17 cellular contexts compared by ENCODE assay signal in the genomic region with DNA sequence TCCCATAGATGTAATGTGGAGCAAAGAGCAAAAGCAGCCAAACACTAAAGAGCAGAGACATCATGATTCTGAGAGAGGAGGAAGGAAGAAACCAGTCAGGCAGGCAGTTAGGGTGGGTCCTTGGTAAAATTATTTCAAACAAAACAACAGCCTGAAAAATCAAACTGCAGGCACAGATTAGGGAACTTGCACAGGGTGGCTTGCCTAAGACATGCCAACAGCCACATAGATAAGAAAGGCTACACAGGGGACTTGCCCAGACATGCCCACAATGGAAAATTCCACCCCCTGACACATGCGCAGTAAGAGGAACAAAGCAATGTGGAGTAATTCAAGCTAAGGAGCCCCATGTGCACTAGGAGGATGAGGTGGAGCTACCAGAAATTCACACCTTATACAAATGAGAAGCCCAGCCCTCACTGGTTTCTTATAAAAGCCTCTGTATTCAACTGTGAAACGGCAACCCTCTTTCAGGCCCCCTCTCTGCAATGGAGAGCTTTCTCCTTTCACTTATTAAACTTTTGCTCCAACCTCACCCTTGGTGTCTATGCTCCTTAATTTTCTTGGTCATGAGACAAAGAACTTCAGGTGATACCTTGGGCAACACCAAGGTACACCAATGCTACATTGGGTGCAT. TPM values are rescaled to one million over a fixed set of nuclear protein-coding genes. Genes with fewer than 3 reads are reported as not detected.
A peak's percentile ranks its signal among the peaks of the same experiment; 100 is the strongest.
DNase-seq lines count a peak whose midpoint lies in the region; ATAC-seq, FAIRE-seq and TF ChIP-seq lines count a peak whose summit lies in the region.
"Had no signal": no experiment of that assay in that cellular context is flagged by ENCODE, and none has a peak within 500 bp of the region (broad histone marks: within the 10 kb centered on the region; RNA-seq: fewer than 3 reads in every experiment).

No MANE protein-coding gene starts in this region.

- peaks cover 26% of the 10 kb centered on the region for H3K4me1 Mint-ChIP-seq in WTC11
- H3K4me1 Mint-ChIP-seq: activated B cell treated with CpG ODN at 0.5 μM for 24 hours; activated CD4-positive, alpha-beta memory T cell treated with anti-CD3 and anti-CD28 coated beads, Interleukin-2, amount 10 ng/mL, durations not matched to agents 7 days and 5 days; memory B cell had no signal

- no peaks in the 10 kb centered on the region for H3K27me3 ChIP-seq in BLaER1 treated with 17β-estradiol and CSF1 and Interleukin-3, amounts not matched to agents 10 nM and 100 nM
- H3K27me3 ChIP-seq in bronchial epithelial cell (ENCODE audit: control insufficient read depth, insufficient read depth, low read length) = no peaks in the 10 kb centered on the region
- no peaks in the 10 kb centered on the region for H3K27me3 ChIP-seq in adrenal gland
- H3K27me3 ChIP-seq: Peyer's patch had no signal

- H3K27ac Mint-ChIP-seq in WTC11 = no peak overlapping the region
- H3K27ac Mint-ChIP-seq: activated B cell treated with CpG ODN at 0.5 μM for 24 hours; activated CD4-positive, alpha-beta memory T cell treated with anti-CD3 and anti-CD28 coated beads, Interleukin-2, amount 10 ng/mL, durations not matched to agents 7 days and 5 days; CD8-positive, alpha-beta T cell; memory B cell had no signal

- FAIRE-seq in GM18507 (lab: Jason Lieb, UNC) (peak; percentile 48), bronchial epithelial cell (lab: Jason Lieb, UNC) (no peak)

- peak overlapping the region in 8 of 10 experiments; percentile 4 to 45 (median 10); a peak in 5 of 20 replicates for H3K4me3 ChIP-seq in BLaER1 treated with 17β-estradiol and CSF1 and Interleukin-3, amounts not matched to agents 10 nM and 100 nM
- H3K4me3 ChIP-seq in bronchial epithelial cell (ENCODE audit: low read depth, low read length) (no peak overlapping the region), adrenal gland (no peak overlapping the region)
- H3K4me3 ChIP-seq: Peyer's patch had no signal

- CTCF ChIA-PET in WTC11 (lab: Charles Lee) = no interaction called here

- TF ChIP-seq POLR2A in adrenal gland (IDR thresholded peaks at IDR 0.05) = no peak

- H3K36me3 ChIP-seq in BLaER1 treated with 17β-estradiol and CSF1 and Interleukin-3, amounts not matched to agents 10 nM and 100 nM = peaks cover 0 to 16% (median 7%) of the 10 kb centered on the region in 11 experiments; a peak in 7 of 22 replicates
- H3K36me3 ChIP-seq in bronchial epithelial cell (ENCODE audit: control insufficient read depth, insufficient read depth, low read length) (no peaks in the 10 kb centered on the region), adrenal gland (replicated peaks in 1 of 2) (no peaks in the 10 kb centered on the region)
- H3K36me3 ChIP-seq: Peyer's patch had no signal

- no peak for ATAC-seq in WTC11
- no peak for ATAC-seq in GM18517 (IDR thresholded peaks at IDR 0.05; ENCODE audit: unreplicated experiment)
- ATAC-seq: CD8-positive, alpha-beta T cell had no signal

- WGBS in adrenal gland, 4 donors = 57 to 91% (median 76%) methylated on average over 2 of the region's 2 CpGs

- TF ChIP-seq CTCF in bronchial epithelial cell (IDR thresholded peaks at IDR 0.05; ENCODE audit: insufficient read depth, low read length, severe bottlenecking) (no peak), adrenal gland (IDR thresholded peaks at IDR 0.05) (no peak), WTC11 (IDR thresholded peaks at IDR 0.05) (no peak)

- peaks cover 42 to 57% (median 50%) of the 10 kb centered on the region in 11 experiments for H3K9me3 ChIP-seq in BLaER1 treated with 17β-estradiol and CSF1 and Interleukin-3, amounts not matched to agents 10 nM and 100 nM (replicated peaks in 1 of 11)
- no peaks in the 10 kb centered on the region for H3K9me3 ChIP-seq in adrenal gland (replicated peaks in 1 of 3)

- peaks cover 37% of the 10 kb centered on the region for H3K9me3 Mint-ChIP-seq in WTC11

- peak overlapping the region; percentile 44 to 71 (median 57); a peak in 21 of 22 replicates for H3K27ac ChIP-seq in BLaER1 treated with 17β-estradiol and CSF1 and Interleukin-3, amounts not matched to agents 10 nM and 100 nM
- H3K27ac ChIP-seq in adrenal gland = no peak overlapping the region
- H3K27ac ChIP-seq: Peyer's patch had no signal

- no peak overlapping the region for H3K4me3 Mint-ChIP-seq in WTC11
- H3K4me3 Mint-ChIP-seq: activated B cell treated with CpG ODN at 0.5 μM for 24 hours; activated CD4-positive, alpha-beta memory T cell treated with anti-CD3 and anti-CD28 coated beads, Interleukin-2, amount 10 ng/mL, durations not matched to agents 7 days and 5 days; CD8-positive, alpha-beta T cell; memory B cell had no signal

- H3K36me3 Mint-ChIP-seq in WTC11 = peaks cover 24% of the 10 kb centered on the region
- H3K36me3 Mint-ChIP-seq: CD8-positive, alpha-beta T cell; memory B cell had no signal

- no peaks in the 10 kb centered on the region for H4K20me1 ChIP-seq in BLaER1 treated with 17β-estradiol and CSF1 and Interleukin-3, amounts not matched to agents 10 nM and 100 nM

- no peak overlapping the region for H3K4me2 ChIP-seq in BLaER1 treated with 17β-estradiol and CSF1 and Interleukin-3, amounts not matched to agents 10 nM and 100 nM

- POLR2A ChIA-PET in WTC11 (lab: Charles Lee) = no interaction called here

- DNase-seq in GM18507 (ENCODE audit: extremely low spot score, insufficient read length, low read depth) (no peak), NOMO-1 (lab: John Stamatoyannopoulos, UW; ENCODE audit: unreplicated experiment in 2 of 2) (peak; percentile 37 to 63), bronchial epithelial cell (ENCODE audit: low read depth) (peak; percentile 24), adrenal gland (no peak), WTC11 (ENCODE audit: low spot score) (no peak), SKM-1 treated with dmso at 0.1 percent for 144 hours (lab: John Stamatoyannopoulos, UW; ENCODE audit: unreplicated experiment) (no peak)
- DNase-seq: activated B cell treated with CpG ODN at 0.5 μM for 24 hours; activated CD4-positive, alpha-beta memory T cell treated with anti-CD3 and anti-CD28 coated beads, Interleukin-2, amount 10 ng/mL, durations not matched to agents 7 days and 5 days; activated T-cell treated with anti-CD3 and anti-CD28 coated beads, Interleukin-2, amount 50 U/mL, for 1 hour; CD8-positive, alpha-beta T cell; MM.1S; NCI-H187; Peyer's patch had no signal

- peaks cover 5% of the 10 kb centered on the region for H3K27me3 Mint-ChIP-seq in WTC11 (ENCODE audit: low read depth)

- H3K9ac ChIP-seq in BLaER1 treated with 17β-estradiol and CSF1 and Interleukin-3, amounts not matched to agents 10 nM and 100 nM = no peak overlapping the region

- H3K4me1 ChIP-seq in BLaER1 treated with 17β-estradiol and CSF1 and Interleukin-3, amounts not matched to agents 10 nM and 100 nM = peaks cover 10 to 40% (median 21%) of the 10 kb centered on the region in 10 experiments; a peak in 17 of 20 replicates
- H3K4me1 ChIP-seq in adrenal gland (replicated peaks in 1 of 2) = no peaks in the 10 kb centered on the region
- H3K4me1 ChIP-seq: Peyer's patch had no signal

- intact Hi-C loops in adrenal gland (cut with DNase I) = no loop called here

TF ChIP-seq in WTC11, 78 proteins besides CTCF, POLR2A, EP300 and RAD21 (continues in another document):
- no peak for TF ChIP-seq NR3C1 (CRISPR knock-in tag; conservative IDR thresholded peaks at IDR 0.05; ENCODE audit: low read depth)
- no peak for TF ChIP-seq JAZF1 (CRISPR knock-in tag; IDR thresholded peaks at IDR 0.05)
- TF ChIP-seq GRHL2 (CRISPR knock-in tag; IDR thresholded peaks at IDR 0.05; ENCODE audit: insufficient replicate concordance, severe bottlenecking) = no peak
- TF ChIP-seq JUN (CRISPR knock-in tag; IDR thresholded peaks at IDR 0.05) = no peak
- no peak for TF ChIP-seq NR1H2 (CRISPR knock-in tag; IDR thresholded peaks at IDR 0.05)
- no peak for TF ChIP-seq FOXK1 (CRISPR knock-in tag; IDR thresholded peaks at IDR 0.05)
- TF ChIP-seq, protein P1, sequence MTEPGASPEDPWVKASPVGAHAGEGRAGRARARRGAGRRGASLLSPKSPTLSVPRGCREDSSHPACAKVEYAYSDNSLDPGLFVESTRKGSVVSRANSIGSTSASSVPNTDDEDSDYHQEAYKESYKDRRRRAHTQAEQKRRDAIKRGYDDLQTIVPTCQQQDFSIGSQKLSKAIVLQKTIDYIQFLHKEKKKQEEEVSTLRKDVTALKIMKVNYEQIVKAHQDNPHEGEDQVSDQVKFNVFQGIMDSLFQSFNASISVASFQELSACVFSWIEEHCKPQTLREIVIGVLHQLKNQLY (CRISPR knock-in tag; IDR thresholded peaks at IDR 0.05) = no peak
- no peak for TF ChIP-seq ZNF671 (CRISPR knock-in tag; IDR thresholded peaks at IDR 0.05)
- TF ChIP-seq, protein P2, sequence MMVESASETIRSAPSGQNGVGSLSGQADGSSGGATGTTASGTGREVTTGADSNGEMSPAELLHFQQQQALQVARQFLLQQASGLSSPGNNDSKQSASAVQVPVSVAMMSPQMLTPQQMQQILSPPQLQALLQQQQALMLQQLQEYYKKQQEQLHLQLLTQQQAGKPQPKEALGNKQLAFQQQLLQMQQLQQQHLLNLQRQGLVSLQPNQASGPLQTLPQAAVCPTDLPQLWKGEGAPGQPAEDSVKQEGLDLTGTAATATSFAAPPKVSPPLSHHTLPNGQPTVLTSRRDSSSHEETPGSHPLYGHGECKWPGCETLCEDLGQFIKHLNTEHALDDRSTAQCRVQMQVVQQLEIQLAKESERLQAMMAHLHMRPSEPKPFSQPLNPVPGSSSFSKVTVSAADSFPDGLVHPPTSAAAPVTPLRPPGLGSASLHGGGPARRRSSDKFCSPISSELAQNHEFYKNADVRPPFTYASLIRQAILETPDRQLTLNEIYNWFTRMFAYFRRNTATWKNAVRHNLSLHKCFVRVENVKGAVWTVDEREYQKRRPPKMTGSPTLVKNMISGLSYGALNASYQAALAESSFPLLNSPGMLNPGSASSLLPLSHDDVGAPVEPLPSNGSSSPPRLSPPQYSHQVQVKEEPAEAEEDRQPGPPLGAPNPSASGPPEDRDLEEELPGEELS (CRISPR knock-in tag; IDR thresholded peaks at IDR 0.05) = no peak
- no peak for TF ChIP-seq ELF4 (CRISPR knock-in tag; IDR thresholded peaks at IDR 0.05; ENCODE audit: low read depth)
- no peak for TF ChIP-seq CREB1 (CRISPR knock-in tag; IDR thresholded peaks at IDR 0.05)

RNA-seq across cellular contexts. Expression of gene GAS7, which starts 7.3 kb away (rescaled TPM):
- total RNA-seq in bronchial epithelial cell (1.1 and 1.7 TPM in 2 replicates), adrenal gland (10 to 100 TPM; 20.0 to 54.9 (median 30.5) TPM), WTC11 (2021) (12.3 to 13.9 TPM (median 13.4 TPM) in 3 replicates)
- polyA plus RNA-seq in adrenal gland = 10 to 100 TPM in 1 of 3 donors, 1 to 10 TPM in 2; 3.6 to 12.0 (median 7.3) TPM
- total RNA-seq: pulmonary artery endothelial cell had no signal

Comparison
In these comparisons a context has a peak if more than half of its experiments do, and no peak if none do; other contexts are left out.
1. H3K27ac ChIP-seq: peak in BLaER1 treated with 17β-estradiol and CSF1 and Interleukin-3, amounts not matched to agents 10 nM and 100 nM (11 of 11); none in adrenal gland (0 of 5).
2. H3K4me3 ChIP-seq: peak in BLaER1 treated with 17β-estradiol and CSF1 and Interleukin-3, amounts not matched to agents 10 nM and 100 nM (8 of 10); none in bronchial epithelial cell (single experiment) and adrenal gland (0 of 4).
3. DNase-seq: peak in NOMO-1 (2 of 2) and bronchial epithelial cell (single experiment); none in GM18507 (single experiment), adrenal gland (0 of 7), WTC11 (single experiment) and SKM-1 treated with dmso at 0.1 percent for 144 hours (single experiment).